Comparison of ENCODE assay signal across 22 cellular contexts in the genomic region with DNA sequence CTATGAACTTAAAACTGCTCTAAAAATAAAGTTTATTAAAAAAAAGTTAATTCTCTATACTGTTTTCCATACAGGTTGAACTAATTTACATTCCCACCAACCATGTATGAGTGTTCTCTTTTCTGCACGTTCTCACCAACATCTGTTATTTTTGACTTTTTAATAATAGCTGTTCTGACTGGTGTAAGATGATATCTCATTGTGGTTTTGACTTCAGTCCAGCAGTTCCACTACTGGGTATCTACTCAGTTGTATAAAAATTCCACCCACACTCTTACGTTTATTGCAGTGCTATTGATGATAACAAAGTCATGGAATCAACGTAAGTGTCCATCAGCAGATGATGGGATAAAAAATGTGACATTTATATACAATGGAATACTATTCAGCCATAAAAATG. TPM values are rescaled to one million over a fixed set of nuclear protein-coding genes. Genes with fewer than 3 reads are reported as not detected.
A peak's percentile ranks its signal among the peaks of the same experiment; 100 is the strongest.
DNase-seq lines count a peak whose midpoint lies in the region; ATAC-seq and TF ChIP-seq lines count a peak whose summit lies in the region.
"Had no signal": no experiment of that assay in that cellular context is flagged by ENCODE, and none has a peak within 500 bp of the region (broad histone marks: within the 10 kb centered on the region; RNA-seq: fewer than 3 reads in every experiment).

No MANE protein-coding gene starts in this region.

- no peaks in the 10 kb centered on the region for H3K36me3 ChIP-seq in brain microvascular endothelial cell (replicated peaks)
- H3K36me3 ChIP-seq: HAP-1 had no signal

- H3K27ac ChIP-seq in brain microvascular endothelial cell = peak overlapping the region; percentile 12
- H3K27ac ChIP-seq: heart right ventricle, neural progenitor cell, suprapubic skin had no signal

- peaks cover 53% of the 10 kb centered on the region for H3K36me3 Mint-ChIP-seq in type B pancreatic cell
- no peaks in the 10 kb centered on the region for H3K36me3 Mint-ChIP-seq in effector memory CD8-positive, alpha-beta T cell (ENCODE audit: insufficient read depth)
- H3K36me3 Mint-ChIP-seq: CD14-positive monocyte had no signal

- H3K4me3 Mint-ChIP-seq in type B pancreatic cell = no peak overlapping the region
- no peak overlapping the region for H3K4me3 Mint-ChIP-seq in effector memory CD8-positive, alpha-beta T cell
- H3K4me3 Mint-ChIP-seq: activated naive CD8-positive, alpha-beta T cell; CD14-positive monocyte; neural progenitor cell; T-helper 2 cell treated with Interferon-gamma antibody and Interleukin-4, amounts not matched to agents 5 μg/mL and 100 μg/mL, for 36 hours had no signal

- H3K27me3 ChIP-seq in brain microvascular endothelial cell (replicated peaks) = no peaks in the 10 kb centered on the region
- H3K27me3 ChIP-seq: heart right ventricle, neural progenitor cell, suprapubic skin had no signal

- H3K4me3 ChIP-seq in brain microvascular endothelial cell (ENCODE audit: low read depth, low read length) = no peak overlapping the region
- H3K4me3 ChIP-seq: HAP-1, heart right ventricle, neural progenitor cell, suprapubic skin had no signal

- no peaks in the 10 kb centered on the region for H3K9me3 Mint-ChIP-seq in type B pancreatic cell
- no peaks in the 10 kb centered on the region for H3K9me3 Mint-ChIP-seq in effector memory CD8-positive, alpha-beta T cell
- H3K9me3 Mint-ChIP-seq: neural progenitor cell; T-helper 2 cell treated with Interferon-gamma antibody and Interleukin-4, amounts not matched to agents 5 μg/mL and 100 μg/mL, for 36 hours had no signal

- in situ Hi-C loops in brain microvascular endothelial cell (cut with HindIII; ENCODE audit: low pct_ligation_motif_present, low sequenced_read_pairs) = no loop called here

- TF ChIP-seq CTCF in brain microvascular endothelial cell (IDR thresholded peaks at IDR 0.05; ENCODE audit: low read depth, low read length, missing control alignments) (no peak), type B pancreatic cell (conservative IDR thresholded peaks at IDR 0.05) (no peak)

- H3K27ac Mint-ChIP-seq in type B pancreatic cell = no peak overlapping the region
- no peak overlapping the region for H3K27ac Mint-ChIP-seq in effector memory CD8-positive, alpha-beta T cell
- H3K27ac Mint-ChIP-seq: activated naive CD8-positive, alpha-beta T cell; CD14-positive monocyte; neural progenitor cell; T-helper 2 cell treated with Interferon-gamma antibody and Interleukin-4, amounts not matched to agents 5 μg/mL and 100 μg/mL, for 36 hours had no signal

- H3K4me1 Mint-ChIP-seq in type B pancreatic cell (ENCODE audit: unreplicated experiment) = no peaks in the 10 kb centered on the region
- no peaks in the 10 kb centered on the region for H3K4me1 Mint-ChIP-seq in effector memory CD8-positive, alpha-beta T cell (ENCODE audit: low read depth in 2 of 2)
- H3K4me1 Mint-ChIP-seq: neural progenitor cell had no signal

- H3K27me3 Mint-ChIP-seq in type B pancreatic cell = no peaks in the 10 kb centered on the region
- H3K27me3 Mint-ChIP-seq in effector memory CD8-positive, alpha-beta T cell = no peaks in the 10 kb centered on the region
- H3K27me3 Mint-ChIP-seq: activated naive CD8-positive, alpha-beta T cell had no signal

- DNase-seq in GM04504 (ENCODE audit: low read depth) (peak; percentile 24), M059J (ENCODE audit: low read depth) (peak; percentile 82), brain microvascular endothelial cell (peak; percentile 82), non-pigmented ciliary epithelial cell (ENCODE audit: low read depth) (peak; percentile 76), type B pancreatic cell (ENCODE audit: extremely low spot score, unreplicated experiment) (no peak), NCI-H1436 treated with DMSO at 0.1 percent for 48 hours (lab: John Stamatoyannopoulos, UW) (no peak)
- DNase-seq in effector memory CD8-positive, alpha-beta T cell = no peak
- DNase-seq: activated CD4-positive, alpha-beta T cell treated with anti-CD3 and anti-CD28 coated beads for 48 hours; DMS79 treated with DMSO at 0.1 percent for 48 hours; heart right ventricle; kidney; NCI-H1105 treated with DMSO at 0.1 percent for 48 hours; NCI-H345; retina had no signal

- ATAC-seq in effector memory CD8-positive, alpha-beta T cell (replicated peaks) = no peak
- ATAC-seq in GM19463 (IDR thresholded peaks at IDR 0.05; ENCODE audit: unreplicated experiment) = no peak
- ATAC-seq: heart right ventricle, HepG2 had no signal

RNA-seq across cellular contexts. Expression of a gene that starts 33.7 kb away (rescaled TPM):
- 20.8 and 37.8 TPM in 2 replicates for total RNA-seq in M059J (2014; rRNA removed; shearing (Covaris generic))
- 54.8 and 70.6 TPM in 2 replicates for total RNA-seq in type B pancreatic cell (ENCODE audit: low replicate concordance)

Comparison
In these comparisons a context has a peak if more than half of its experiments do, and no peak if none do; other contexts are left out.
1. DNase-seq: peak in GM04504 (single experiment), M059J (single experiment), brain microvascular endothelial cell (single experiment) and non-pigmented ciliary epithelial cell (single experiment); none in type B pancreatic cell (single experiment), NCI-H1436 treated with DMSO at 0.1 percent for 48 hours (single experiment) and effector memory CD8-positive, alpha-beta T cell (0 of 3).